20 cellular contexts compared by ENCODE assay signal in genomic region chr3:40731445-40731844, GRCh38.
"Had no signal": no experiment of that assay in that cellular context is flagged by ENCODE, and none has a peak within 500 bp of the region (broad histone marks: within the 10 kb centered on the region; RNA-seq: fewer than 3 reads in every experiment).

No MANE protein-coding gene starts in this region.

- H3K27me3 Mint-ChIP-seq: dendritic cell treated with granulocyte-macrophage colony-stimulating factor and Interleukin-4, amounts not matched to agents 40 ng/mL and 50 ng/mL, for 4 days had no signal

- H3K4me1 Mint-ChIP-seq: endodermal cell; mesothelial cell of epicardium; naive thymus-derived CD4-positive, alpha-beta T cell had no signal

- H3K27ac Mint-ChIP-seq: dendritic cell treated with granulocyte-macrophage colony-stimulating factor and Interleukin-4, amounts not matched to agents 40 ng/mL and 50 ng/mL, for 4 days; effector memory CD8-positive, alpha-beta T cell; endodermal cell; mesothelial cell of epicardium; naive thymus-derived CD4-positive, alpha-beta T cell had no signal

- H3K4me3 Mint-ChIP-seq: dendritic cell treated with granulocyte-macrophage colony-stimulating factor and Interleukin-4, amounts not matched to agents 40 ng/mL and 50 ng/mL, for 4 days; effector memory CD8-positive, alpha-beta T cell; endodermal cell; mesothelial cell of epicardium; naive thymus-derived CD4-positive, alpha-beta T cell had no signal

- DNase-seq: colonic mucosa; cortex of kidney; effector CD8-positive, alpha-beta T cell; effector memory CD8-positive, alpha-beta T cell; endodermal cell; foreskin keratinocyte; gastrocnemius medialis; glutamatergic neuron; head of caudate nucleus; heart right ventricle; hippocampal formation; left cardiac atrium; left lung; left ventricle myocardium superior; lower lobe of right lung; mesenchymal stem cell; mucosa of descending colon; naive thymus-derived CD4-positive, alpha-beta T cell had no signal
